8 cellular contexts compared by ENCODE assay signal in genomic region chr3:149507491-149508324, GRCh38. TPM values are rescaled to one million over a fixed set of nuclear protein-coding genes. Genes with fewer than 3 reads are reported as not detected.
A peak's percentile ranks its signal among the peaks of the same experiment; 100 is the strongest.
DNase-seq lines count a peak whose midpoint lies in the region; ATAC-seq and TF ChIP-seq lines count a peak whose summit lies in the region.

No MANE protein-coding gene starts in this region.

- H3K27me3 Mint-ChIP-seq in CD8-positive, alpha-beta memory T cell, result peaks cover 7 to 26% of the 10 kb centered on the region in 2 donors

- H3K4me3 ChIP-seq in CD8-positive, alpha-beta memory T cell (ENCODE audit: low read length), result no peak overlapping the region
- H3K4me3 ChIP-seq in Loucy (ENCODE audit: low read length, poor library complexity, severe bottlenecking) (no peak overlapping the region), mammary epithelial cell (replicated peaks in 1 of 3; ENCODE audit: insufficient read depth in 1 of 3, low read depth in 2 of 3, low read length in 3 of 3) (no peak overlapping the region), neuronal stem cell (ENCODE audit: low read length in 2 of 2) (no peak overlapping the region)

- H3K79me2 ChIP-seq in Loucy (ENCODE audit: insufficient read depth, low read length), result no peaks in the 10 kb centered on the region
- H3K79me2 ChIP-seq in mammary epithelial cell (ENCODE audit: insufficient read depth, low read length), result no peaks in the 10 kb centered on the region

- no peaks in the 10 kb centered on the region for H3K9me3 ChIP-seq in CD8-positive, alpha-beta memory T cell (ENCODE audit: low read length)
- H3K9me3 ChIP-seq in Loucy (ENCODE audit: insufficient read depth, low read depth, low read length), result no peaks in the 10 kb centered on the region
- no peaks in the 10 kb centered on the region for H3K9me3 ChIP-seq in mammary epithelial cell (replicated peaks; ENCODE audit: insufficient read depth, low read length)
- H3K9me3 ChIP-seq in neuronal stem cell (replicated peaks in 1 of 2; ENCODE audit: control insufficient read depth in 2 of 2, insufficient read depth in 1 of 2, low read depth in 1 of 2, low read length in 2 of 2), result peaks cover 0 to 2% of the 10 kb centered on the region in 2 donors

- BruUV-seq in mammary epithelial cell (replicated peaks; lab: Mats Ljungman, UMichigan), result no TSS peak

- H4K20me1 ChIP-seq in Loucy (ENCODE audit: insufficient read depth, low read length, poor library complexity, severe bottlenecking) (no peaks in the 10 kb centered on the region), mammary epithelial cell (ENCODE audit: insufficient read depth, low read length) (no peaks in the 10 kb centered on the region)

- ATAC-seq in GM19035 (IDR thresholded peaks at IDR 0.05; ENCODE audit: unreplicated experiment), result no peak

- no peak overlapping the region for H4K8ac ChIP-seq in neuronal stem cell (ENCODE audit: low read depth, low read length)

- no peaks in the 10 kb centered on the region for H3K27me3 ChIP-seq in CD8-positive, alpha-beta memory T cell (ENCODE audit: insufficient read depth, low read length, poor library complexity, severe bottlenecking)
- H3K27me3 ChIP-seq in Loucy (ENCODE audit: insufficient read depth, low read length, poor library complexity, severe bottlenecking) (no peaks in the 10 kb centered on the region), mammary epithelial cell (ENCODE audit: insufficient read depth, low read length) (no peaks in the 10 kb centered on the region), neuronal stem cell (ENCODE audit: control insufficient read depth in 3 of 3, insufficient read depth in 3 of 3, low read depth in 1 of 3, low read length in 3 of 3) (peaks cover 0 to 2% (median 0%) of the 10 kb centered on the region in 3 experiments)

- TF ChIP-seq CTCF in Loucy (conservative IDR thresholded peaks at IDR 0.05; ENCODE audit: low read length) (no peak), mammary epithelial cell (conservative IDR thresholded peaks at IDR 0.05 in 1 of 2, IDR thresholded peaks at IDR 0.05 in 1 of 2; ENCODE audit: extremely low read depth in 1 of 2, insufficient read depth in 1 of 2, low read depth in 1 of 2, low read length in 2 of 2) (no peak)

- 44% methylated on average over 14 of the region's 14 CpGs for WGBS in mammary epithelial cell (ENCODE audit: low coverage, missing lambda C conversion rate)
- no CpG with 5 or more reads among the region's 14 CpGs for WGBS in neuronal stem cell (ENCODE audit: extremely low coverage in 2 of 2, insufficient read length in 2 of 2, insufficient replicate concordance in 1 of 2), 2 donors

- H2AK5ac ChIP-seq in neuronal stem cell (ENCODE audit: low read depth, low read length), result no peak overlapping the region

- no peak overlapping the region for H2BK12ac ChIP-seq in neuronal stem cell (ENCODE audit: low read length)

- no peak overlapping the region for H3K23ac ChIP-seq in neuronal stem cell (ENCODE audit: low read depth, low read length, poor library complexity)

- no peak overlapping the region for H3K18ac ChIP-seq in neuronal stem cell (ENCODE audit: low read length)

- H3K9me2 ChIP-seq in Loucy (replicated peaks; ENCODE audit: low read depth, low read length), result no peaks in the 10 kb centered on the region

- no peaks in the 10 kb centered on the region for H3K36me3 ChIP-seq in CD8-positive, alpha-beta memory T cell (ENCODE audit: insufficient read depth, low read length)
- H3K36me3 ChIP-seq in Loucy (ENCODE audit: insufficient read depth, low read length) (no peaks in the 10 kb centered on the region), mammary epithelial cell (ENCODE audit: insufficient read depth, low read length) (no peaks in the 10 kb centered on the region), neuronal stem cell (replicated peaks in 1 of 2; ENCODE audit: control insufficient read depth in 2 of 2, insufficient read depth in 2 of 2, low read length in 2 of 2) (no peaks in the 10 kb centered on the region)

- no peaks in the 10 kb centered on the region for H3K79me1 ChIP-seq in neuronal stem cell (ENCODE audit: low read depth, low read length)

- no peak for DNase-seq in CD8-positive, alpha-beta memory T cell
- peak; percentile 45 for DNase-seq in mammary epithelial cell
- DNase-seq in neuronal stem cell (ENCODE audit: low spot score), result no peak
- DNase-seq in DMS 273 (lab: John Stamatoyannopoulos, UW; ENCODE audit: unreplicated experiment), result no peak
- no peak for DNase-seq in stimulated activated naive CD4-positive, alpha-beta T cell (lab: John Stamatoyannopoulos, UW)
- no peak for DNase-seq in GM19240 (ENCODE audit: insufficient read length, low spot score)

- H2BK15ac ChIP-seq in neuronal stem cell (ENCODE audit: low read length), result no peak overlapping the region

- no peak overlapping the region for H3K4ac ChIP-seq in neuronal stem cell (ENCODE audit: low read length)

- no peaks in the 10 kb centered on the region for H3K36me3 Mint-ChIP-seq in CD8-positive, alpha-beta memory T cell

- H3K4me1 ChIP-seq in CD8-positive, alpha-beta memory T cell (ENCODE audit: insufficient read depth, low read length), result no peaks in the 10 kb centered on the region
- H3K4me1 ChIP-seq in Loucy (ENCODE audit: insufficient read depth, low read length, poor library complexity, severe bottlenecking) (peaks cover 25% of the 10 kb centered on the region), mammary epithelial cell (ENCODE audit: insufficient read depth, low read length) (peaks cover 13% of the 10 kb centered on the region), neuronal stem cell (ENCODE audit: control insufficient read depth in 2 of 2, insufficient read depth in 1 of 2, low read depth in 1 of 2, low read length in 2 of 2) (peaks cover 0 to 6% of the 10 kb centered on the region in 2 donors)

- dilution Hi-C loops in mammary epithelial cell (cut with HindIII; ENCODE audit: low sequenced_read_pairs), result loop anchor here (25.0 kb wide), 1 partner anchor 255 kb away; the partner anchor contains the start of gene COMMD2

- CTCF ChIA-PET in CD8-positive, alpha-beta memory T cell (lab: Charles Lee), result no interaction called here
- CTCF ChIA-PET in mammary epithelial cell (lab: Charles Lee; ENCODE audit: low non-redundant PET), result no interaction called here

- H3K27ac ChIP-seq in CD8-positive, alpha-beta memory T cell (ENCODE audit: low read depth, low read length), result no peak overlapping the region
- no peak overlapping the region for H3K27ac ChIP-seq in mammary epithelial cell (ENCODE audit: insufficient read depth, low read depth, low read length)
- no peak overlapping the region for H3K27ac ChIP-seq in neuronal stem cell (replicated peaks; ENCODE audit: low read length)

- no peak overlapping the region for H2BK5ac ChIP-seq in neuronal stem cell (ENCODE audit: low read length)

- intact Hi-C loops in mammary epithelial cell (cut with micrococcal nuclease), result no loop called here

- H3K9ac ChIP-seq in Loucy (ENCODE audit: low read depth, low read length, poor library complexity, severe bottlenecking), result no peak overlapping the region
- no peak overlapping the region for H3K9ac ChIP-seq in mammary epithelial cell (ENCODE audit: insufficient read depth, low read length)
- no peak overlapping the region for H3K9ac ChIP-seq in neuronal stem cell (ENCODE audit: low read depth, low read length, poor library complexity)

- no peak overlapping the region for H4K91ac ChIP-seq in neuronal stem cell (ENCODE audit: low read depth, low read length, poor library complexity)

- H3K9me3 Mint-ChIP-seq in CD8-positive, alpha-beta memory T cell, result no peaks in the 10 kb centered on the region

- peak overlapping the region in 4 of 7 donors; percentile 13 to 30 (median 22) for H3K4me3 Mint-ChIP-seq in CD8-positive, alpha-beta memory T cell

- H3F3A ChIP-seq in Loucy (ENCODE audit: low read depth), result no peaks in the 10 kb centered on the region

- H3K14ac ChIP-seq in neuronal stem cell (ENCODE audit: low read length), result no peak overlapping the region

- H3K4me2 ChIP-seq in Loucy (ENCODE audit: low read depth, low read length, poor library complexity, severe bottlenecking) (peak overlapping the region; percentile 10), mammary epithelial cell (ENCODE audit: insufficient read depth, low read depth, low read length) (no peak overlapping the region), neuronal stem cell (ENCODE audit: insufficient read depth, low read length, poor library complexity, severe bottlenecking) (no peak overlapping the region)

- H2BK120ac ChIP-seq in neuronal stem cell (ENCODE audit: low read depth, low read length), result no peak overlapping the region

- POLR2A ChIA-PET in CD8-positive, alpha-beta memory T cell (lab: Charles Lee), result no interaction called here

- H3K27ac Mint-ChIP-seq in CD8-positive, alpha-beta memory T cell, result peak overlapping the region in 1 of 8 donors; percentile 56

- peaks cover 10 to 16% (median 16%) of the 10 kb centered on the region in 3 donors for H3K4me1 Mint-ChIP-seq in CD8-positive, alpha-beta memory T cell

- H2AFZ ChIP-seq in Loucy (ENCODE audit: low read length) (peak overlapping the region; percentile 66), mammary epithelial cell (ENCODE audit: low read depth, low read length) (peak overlapping the region; percentile 85), neuronal stem cell (ENCODE audit: low read length) (peak overlapping the region; percentile 44)

- in situ Hi-C loops in mammary epithelial cell (cut with MboI; ENCODE audit: low sequenced_read_pairs in 2 of 2), result loop anchor here in 1 of 2 donors (25.0 kb wide), 1 partner anchor 705 kb away; no protein-coding TSS in a partner anchor

RNA-seq across cellular contexts. Expression of gene TM4SF4, which starts 33.2 kb away (rescaled TPM):
- not detected for total RNA-seq in CD8-positive, alpha-beta memory T cell
- not detected for polyA plus RNA-seq in CD8-positive, alpha-beta memory T cell
- total RNA-seq in mammary epithelial cell, result not detected
- not detected for polyA plus RNA-seq in mammary epithelial cell
- not detected for polyA minus RNA-seq in mammary epithelial cell
- not detected for polyA plus RNA-seq in neuronal stem cell (2013, experiment 1 of 2)
- polyA plus RNA-seq in neuronal stem cell (2013, experiment 2 of 2), result not detected
